ENCODE assay signal across 9 cellular contexts in genomic region chr10:79823387-79823786, GRCh38. TPM values are rescaled to one million over a fixed set of nuclear protein-coding genes. Genes with fewer than 3 reads are reported as not detected.
DNase-seq lines count a peak whose midpoint lies in the region; ATAC-seq and TF ChIP-seq lines count a peak whose summit lies in the region.
"Not testable (repeated sequence)": the region's sequence is repeated elsewhere in the genome, so short reads cannot be mapped to it uniquely, and the experiment has no call there.
"Had no signal": no experiment of that assay in that cellular context is flagged by ENCODE, and none has a peak within 500 bp of the region (broad histone marks: within the 10 kb centered on the region; RNA-seq: fewer than 3 reads in every experiment).

No MANE protein-coding gene starts in this region.

- H3K27me3 ChIP-seq in Caco-2 (replicated peaks; ENCODE audit: control insufficient read depth, insufficient read depth, low read length), result not testable (repeated sequence)

- POLR2A ChIA-PET in Caco-2 (lab: Charles Lee); activated CD4-positive, alpha-beta memory T cell treated with anti-CD3 and anti-CD28 coated beads for 36 hours (lab: Charles Lee); activated naive CD8-positive, alpha-beta T cell treated with anti-CD3 and anti-CD28 coated beads, Interleukin-2, amount 10 ng/mL, durations not matched to agents 7 days and 5 days (lab: Charles Lee): not testable (repeated sequence)

- H3K36me3 ChIP-seq in Caco-2 (ENCODE audit: control insufficient read depth, insufficient read depth, low read length), result not testable (repeated sequence)

- ATAC-seq in activated naive CD8-positive, alpha-beta T cell treated with anti-CD3 and anti-CD28 coated beads, Interleukin-2, amount 10 ng/mL, durations not matched to agents 7 days and 5 days (ENCODE audit: low read depth); natural killer cell: not testable (repeated sequence)

- DNase-seq in Caco-2, natural killer cell: not testable (repeated sequence)
- DNase-seq in activated CD4-positive, alpha-beta memory T cell treated with anti-CD3 and anti-CD28 coated beads for 36 hours, result peak; percentile 59
- DNase-seq in activated T-cell treated with anti-CD3 and anti-CD28 coated beads for 4 hours, result peak; percentile 0
- peak; percentile 39 for DNase-seq in activated T-helper 2 cell treated with anti-CD3 and anti-CD28 coated beads, Interferon-gamma antibody, Interleukin-2, Interleukin-4, amounts not matched to agents 10 μg/mL and 5 μg/mL and 100 μg/mL, durations not matched to agents 14 hours and 24 hours and 36 hours (ENCODE audit: low spot score)
- DNase-seq in activated naive CD8-positive, alpha-beta T cell treated with anti-CD3 and anti-CD28 coated beads, Interleukin-2, amount 10 ng/mL, durations not matched to agents 7 days and 5 days, result peak; percentile 23

- H3K4me3 ChIP-seq in Caco-2 (ENCODE audit: low read depth, low read length), result not testable (repeated sequence)

- CTCF ChIA-PET in Caco-2 (lab: Charles Lee); activated CD4-positive, alpha-beta memory T cell treated with anti-CD3 and anti-CD28 coated beads for 36 hours (lab: Charles Lee): not testable (repeated sequence)

- not testable (repeated sequence) for H3K4me1 ChIP-seq in Caco-2

- H3K9me3 ChIP-seq in Caco-2, result not testable (repeated sequence)

- TF ChIP-seq CTCF in Caco-2 (IDR thresholded peaks at IDR 0.05; ENCODE audit: insufficient read depth in 1 of 2, low read depth in 1 of 2, low read length in 1 of 2, severe bottlenecking in 1 of 2, unreplicated experiment in 1 of 2); natural killer cell (IDR thresholded peaks at IDR 0.05): not testable (repeated sequence)

- not testable (repeated sequence) for H3K4me3 Mint-ChIP-seq in Caco-2 (ENCODE audit: unreplicated experiment)
- peak overlapping the region; percentile 53 for H3K4me3 Mint-ChIP-seq in T-helper 1 cell treated with Interleukin-12 subunit alpha and Interleukin-12 subunit beta and Interleukin-4 antibody, amounts not matched to agents 30 μg/mL and 1 μg/mL, for 36 hours
- H3K4me3 Mint-ChIP-seq in activated CD4-positive, alpha-beta memory T cell treated with anti-CD3 and anti-CD28 coated beads for 36 hours, result peak overlapping the region; percentile 39
- H3K4me3 Mint-ChIP-seq in activated T-helper 2 cell treated with anti-CD3 and anti-CD28 coated beads, Interferon-gamma antibody, Interleukin-2, Interleukin-4, amounts not matched to agents 10 μg/mL and 5 μg/mL and 100 μg/mL, durations not matched to agents 14 hours and 24 hours and 36 hours (ENCODE audit: low read depth), result peak overlapping the region; percentile 33
- H3K4me3 Mint-ChIP-seq in activated naive CD8-positive, alpha-beta T cell treated with anti-CD3 and anti-CD28 coated beads, Interleukin-2, amount 10 ng/mL, durations not matched to agents 7 days and 5 days, result peak overlapping the region; percentile 22
- H3K4me3 Mint-ChIP-seq in natural killer cell, result peak overlapping the region; percentile 41
- peak overlapping the region; percentile 37 for H3K4me3 Mint-ChIP-seq in stimulated activated naive CD8-positive, alpha-beta T cell treated with anti-CD3 and anti-CD28 coated beads, Interleukin-15, Interleukin-2, amounts not matched to agents 100 ng/mL and 50 ng/mL, for 24 hours

- not testable (repeated sequence) for H3K9me3 Mint-ChIP-seq in Caco-2 (ENCODE audit: unreplicated experiment); T-helper 1 cell treated with Interleukin-12 subunit alpha and Interleukin-12 subunit beta and Interleukin-4 antibody, amounts not matched to agents 30 μg/mL and 1 μg/mL, for 36 hours; activated CD4-positive, alpha-beta memory T cell treated with anti-CD3 and anti-CD28 coated beads for 36 hours; activated T-helper 2 cell treated with anti-CD3 and anti-CD28 coated beads, Interferon-gamma antibody, Interleukin-2, Interleukin-4, amounts not matched to agents 10 μg/mL and 5 μg/mL and 100 μg/mL, durations not matched to agents 14 hours and 24 hours and 36 hours; activated naive CD8-positive, alpha-beta T cell treated with anti-CD3 and anti-CD28 coated beads, Interleukin-2, amount 10 ng/mL, durations not matched to agents 7 days and 5 days; natural killer cell; stimulated activated naive CD8-positive, alpha-beta T cell treated with anti-CD3 and anti-CD28 coated beads, Interleukin-15, Interleukin-2, amounts not matched to agents 100 ng/mL and 50 ng/mL, for 24 hours

- intact Hi-C loops in Caco-2 (cut with micrococcal nuclease; ENCODE audit: unreplicated experiment); activated CD4-positive, alpha-beta memory T cell treated with anti-CD3 and anti-CD28 coated beads for 36 hours (cut with micrococcal nuclease); activated T-helper 2 cell treated with anti-CD3 and anti-CD28 coated beads, Interferon-gamma antibody, Interleukin-2, Interleukin-4, amounts not matched to agents 10 μg/mL and 5 μg/mL and 100 μg/mL, durations not matched to agents 14 hours and 24 hours and 36 hours (cut with micrococcal nuclease); natural killer cell (cut with micrococcal nuclease): not testable (repeated sequence)

- not testable (repeated sequence) for H3K36me3 Mint-ChIP-seq in Caco-2 (ENCODE audit: insufficient read depth, unreplicated experiment); T-helper 1 cell treated with Interleukin-12 subunit alpha and Interleukin-12 subunit beta and Interleukin-4 antibody, amounts not matched to agents 30 μg/mL and 1 μg/mL, for 36 hours (ENCODE audit: low read depth); activated CD4-positive, alpha-beta memory T cell treated with anti-CD3 and anti-CD28 coated beads for 36 hours; activated naive CD8-positive, alpha-beta T cell treated with anti-CD3 and anti-CD28 coated beads, Interleukin-2, amount 10 ng/mL, durations not matched to agents 7 days and 5 days; natural killer cell
- peaks cover 10% of the 10 kb centered on the region for H3K36me3 Mint-ChIP-seq in activated T-helper 2 cell treated with anti-CD3 and anti-CD28 coated beads, Interferon-gamma antibody, Interleukin-2, Interleukin-4, amounts not matched to agents 10 μg/mL and 5 μg/mL and 100 μg/mL, durations not matched to agents 14 hours and 24 hours and 36 hours (ENCODE audit: low read depth)
- peaks cover 10% of the 10 kb centered on the region for H3K36me3 Mint-ChIP-seq in stimulated activated naive CD8-positive, alpha-beta T cell treated with anti-CD3 and anti-CD28 coated beads, Interleukin-15, Interleukin-2, amounts not matched to agents 100 ng/mL and 50 ng/mL, for 24 hours (ENCODE audit: low read depth)

- BruUV-seq in Caco-2 (replicated peaks; lab: Mats Ljungman, UMichigan), result not testable (repeated sequence)

- H3K27ac Mint-ChIP-seq in Caco-2 (ENCODE audit: unreplicated experiment) (peak overlapping the region; percentile 5), natural killer cell (peak overlapping the region; percentile 75 to 93)
- peak overlapping the region; percentile 87 for H3K27ac Mint-ChIP-seq in T-helper 1 cell treated with Interleukin-12 subunit alpha and Interleukin-12 subunit beta and Interleukin-4 antibody, amounts not matched to agents 30 μg/mL and 1 μg/mL, for 36 hours
- H3K27ac Mint-ChIP-seq in activated CD4-positive, alpha-beta memory T cell treated with anti-CD3 and anti-CD28 coated beads for 36 hours, result peak overlapping the region; percentile 69
- H3K27ac Mint-ChIP-seq in activated T-helper 2 cell treated with anti-CD3 and anti-CD28 coated beads, Interferon-gamma antibody, Interleukin-2, Interleukin-4, amounts not matched to agents 10 μg/mL and 5 μg/mL and 100 μg/mL, durations not matched to agents 14 hours and 24 hours and 36 hours, result peak overlapping the region; percentile 77
- H3K27ac Mint-ChIP-seq in activated naive CD8-positive, alpha-beta T cell treated with anti-CD3 and anti-CD28 coated beads, Interleukin-2, amount 10 ng/mL, durations not matched to agents 7 days and 5 days, result peak overlapping the region; percentile 60
- peak overlapping the region; percentile 77 for H3K27ac Mint-ChIP-seq in stimulated activated naive CD8-positive, alpha-beta T cell treated with anti-CD3 and anti-CD28 coated beads, Interleukin-15, Interleukin-2, amounts not matched to agents 100 ng/mL and 50 ng/mL, for 24 hours

- H3K27me3 Mint-ChIP-seq in Caco-2 (ENCODE audit: insufficient read depth, unreplicated experiment); T-helper 1 cell treated with Interleukin-12 subunit alpha and Interleukin-12 subunit beta and Interleukin-4 antibody, amounts not matched to agents 30 μg/mL and 1 μg/mL, for 36 hours (ENCODE audit: low read depth); activated CD4-positive, alpha-beta memory T cell treated with anti-CD3 and anti-CD28 coated beads for 36 hours; activated T-helper 2 cell treated with anti-CD3 and anti-CD28 coated beads, Interferon-gamma antibody, Interleukin-2, Interleukin-4, amounts not matched to agents 10 μg/mL and 5 μg/mL and 100 μg/mL, durations not matched to agents 14 hours and 24 hours and 36 hours (ENCODE audit: low read depth); activated naive CD8-positive, alpha-beta T cell treated with anti-CD3 and anti-CD28 coated beads, Interleukin-2, amount 10 ng/mL, durations not matched to agents 7 days and 5 days; natural killer cell (ENCODE audit: low read depth in 2 of 2); stimulated activated naive CD8-positive, alpha-beta T cell treated with anti-CD3 and anti-CD28 coated beads, Interleukin-15, Interleukin-2, amounts not matched to agents 100 ng/mL and 50 ng/mL, for 24 hours: not testable (repeated sequence)

- not testable (repeated sequence) for H3K4me1 Mint-ChIP-seq in Caco-2 (ENCODE audit: low read depth, unreplicated experiment)
- peaks cover 18% of the 10 kb centered on the region for H3K4me1 Mint-ChIP-seq in T-helper 1 cell treated with Interleukin-12 subunit alpha and Interleukin-12 subunit beta and Interleukin-4 antibody, amounts not matched to agents 30 μg/mL and 1 μg/mL, for 36 hours (ENCODE audit: low read depth)
- peaks cover 21% of the 10 kb centered on the region for H3K4me1 Mint-ChIP-seq in activated CD4-positive, alpha-beta memory T cell treated with anti-CD3 and anti-CD28 coated beads for 36 hours (ENCODE audit: low read depth)
- H3K4me1 Mint-ChIP-seq in activated T-helper 2 cell treated with anti-CD3 and anti-CD28 coated beads, Interferon-gamma antibody, Interleukin-2, Interleukin-4, amounts not matched to agents 10 μg/mL and 5 μg/mL and 100 μg/mL, durations not matched to agents 14 hours and 24 hours and 36 hours (ENCODE audit: low read depth), result peaks cover 20% of the 10 kb centered on the region
- H3K4me1 Mint-ChIP-seq in activated naive CD8-positive, alpha-beta T cell treated with anti-CD3 and anti-CD28 coated beads, Interleukin-2, amount 10 ng/mL, durations not matched to agents 7 days and 5 days, result peaks cover 20% of the 10 kb centered on the region
- peaks cover 17 to 20% of the 10 kb centered on the region in 2 donors for H3K4me1 Mint-ChIP-seq in natural killer cell
- H3K4me1 Mint-ChIP-seq in stimulated activated naive CD8-positive, alpha-beta T cell treated with anti-CD3 and anti-CD28 coated beads, Interleukin-15, Interleukin-2, amounts not matched to agents 100 ng/mL and 50 ng/mL, for 24 hours (ENCODE audit: low read depth), result peaks cover 31% of the 10 kb centered on the region

RNA-seq across cellular contexts. Expression of gene NUTM2E, which starts 3.2 kb away (rescaled TPM):
- total RNA-seq in Caco-2 (2022), result 0.14 TPM in 1 of 2 replicates, not detected in the other
- under 1 TPM in 1 of 2 experiments, not detected in 1; 0.12 TPM for total RNA-seq in activated CD4-positive, alpha-beta memory T cell treated with anti-CD3 and anti-CD28 coated beads for 36 hours
- 0.11 TPM in 1 of 2 replicates, not detected in the other for total RNA-seq in activated T-helper 2 cell treated with anti-CD3 and anti-CD28 coated beads, Interferon-gamma antibody, Interleukin-2, Interleukin-4, amounts not matched to agents 10 μg/mL and 5 μg/mL and 100 μg/mL, durations not matched to agents 14 hours and 24 hours and 36 hours
- total RNA-seq in activated naive CD8-positive, alpha-beta T cell treated with anti-CD3 and anti-CD28 coated beads, Interleukin-2, amount 10 ng/mL, durations not matched to agents 7 days and 5 days, result under 1 TPM in 1 of 2 experiments, not detected in 1; 0.37 TPM
- under 1 TPM in 2 of 3 donors, not detected in 1; 0.30 to 0.49 TPM for total RNA-seq in natural killer cell
- total RNA-seq: IMR-90 had no signal

Comparison
In these comparisons a context has a peak if more than half of its experiments do, and no peak if none do; other contexts are left out.
1. H3K27ac Mint-ChIP-seq: peak in every context shown above with its lines; median percentile 87 in T-helper 1 cell treated with Interleukin-12 subunit alpha and Interleukin-12 subunit beta and Interleukin-4 antibody, amounts not matched to agents 30 μg/mL and 1 μg/mL, for 36 hours; 84 in natural killer cell; 77 in activated T-helper 2 cell treated with anti-CD3 and anti-CD28 coated beads, Interferon-gamma antibody, Interleukin-2, Interleukin-4, amounts not matched to agents 10 μg/mL and 5 μg/mL and 100 μg/mL, durations not matched to agents 14 hours and 24 hours and 36 hours; 77 in stimulated activated naive CD8-positive, alpha-beta T cell treated with anti-CD3 and anti-CD28 coated beads, Interleukin-15, Interleukin-2, amounts not matched to agents 100 ng/mL and 50 ng/mL, for 24 hours; 69 in activated CD4-positive, alpha-beta memory T cell treated with anti-CD3 and anti-CD28 coated beads for 36 hours; 60 in activated naive CD8-positive, alpha-beta T cell treated with anti-CD3 and anti-CD28 coated beads, Interleukin-2, amount 10 ng/mL, durations not matched to agents 7 days and 5 days; 5 in Caco-2.